1 cellular context compared by ENCODE assay signal in the genomic region with DNA sequence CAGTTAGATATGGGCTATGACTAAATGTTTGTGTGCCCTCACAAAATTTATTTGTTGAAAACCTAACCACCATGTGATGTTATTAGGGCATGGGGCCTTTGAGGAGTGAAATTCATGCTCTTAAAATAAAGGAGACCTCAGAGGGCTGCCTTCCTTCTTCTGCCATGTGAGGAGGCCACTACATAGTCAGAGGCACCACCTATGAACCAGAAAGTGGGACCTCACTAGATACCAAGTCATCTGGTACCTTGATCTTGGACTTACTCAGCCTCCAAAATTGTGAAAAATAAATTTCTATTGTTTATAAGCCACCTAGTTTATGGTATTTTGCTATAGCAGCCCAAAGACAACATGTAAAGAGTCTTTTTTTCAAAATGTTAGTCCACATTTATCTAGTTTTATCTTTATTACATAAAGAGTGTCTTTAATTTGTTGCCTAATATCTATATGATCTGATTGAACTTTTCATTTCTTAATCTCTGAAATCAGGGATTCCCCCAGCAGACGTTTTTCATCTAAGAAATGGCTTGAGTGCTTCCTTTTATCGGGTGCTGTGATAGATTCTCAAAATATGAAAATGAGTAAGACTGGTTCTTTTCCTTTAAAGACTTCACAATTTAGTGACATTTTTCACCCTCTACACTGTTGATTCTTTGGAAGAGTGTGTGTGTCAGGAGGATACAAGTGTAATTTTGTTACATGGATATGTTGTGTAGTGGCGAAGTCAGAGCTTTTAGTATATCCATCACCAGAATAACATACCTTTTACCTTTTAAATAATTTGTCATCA.
TF ChIP-seq lines count a peak whose summit lies in the region.

No MANE protein-coding gene starts in this region.

TF ChIP-seq in GM12878, 131 proteins besides CTCF, POLR2A, EP300 and RAD21:
- TF ChIP-seq KAT2A (conservative IDR thresholded peaks at IDR 0.05; ENCODE audit: control insufficient read depth, low read depth, low read length) (no peak), SPI1 (IDR thresholded peaks at IDR 0.05; ENCODE audit: borderline replicate concordance, insufficient read depth, low read depth, low read length) (no peak), TAF1 (IDR thresholded peaks at IDR 0.05; ENCODE audit: borderline replicate concordance, low read depth, low read length) (no peak), FOXM1 (IDR thresholded peaks at IDR 0.05; ENCODE audit: low read depth, low read length) (no peak), RB1 (IDR thresholded peaks at IDR 0.05; ENCODE audit: borderline replicate concordance) (no peak)
TF ChIP-seq in GM12878: peak in this region for 0.
